ENCODE assay signal across 1 cellular context in the genomic region with DNA sequence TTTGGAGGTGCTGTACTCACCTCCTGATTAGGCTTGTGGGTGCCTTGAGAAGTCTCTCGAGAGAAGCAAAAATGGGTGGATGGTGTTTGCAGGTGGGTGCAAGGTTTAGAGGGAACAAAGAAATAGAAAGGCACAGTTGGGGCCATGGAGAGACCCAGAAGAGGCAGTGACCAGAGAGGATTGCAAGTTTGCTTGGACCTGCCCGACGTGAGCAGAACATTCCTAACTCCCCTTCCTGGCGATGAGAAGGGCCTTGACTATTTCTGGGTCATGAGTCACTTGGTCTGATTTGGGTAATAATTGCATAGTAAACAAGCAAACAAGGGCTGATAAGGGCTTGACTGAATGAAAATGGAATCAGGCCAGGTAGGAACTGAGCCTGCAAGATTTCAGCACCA.
TF ChIP-seq lines count a peak whose summit lies in the region.

No MANE protein-coding gene starts in this region.

TF ChIP-seq in IMR-90, 13 proteins besides CTCF, POLR2A, EP300 and RAD21:
- TF ChIP-seq RCOR1 (IDR thresholded peaks at IDR 0.05; ENCODE audit: insufficient replicate concordance, low read length) (no peak), CHD1 (IDR thresholded peaks at IDR 0.05; ENCODE audit: low read depth, low read length) (no peak), CEBPB (IDR thresholded peaks at IDR 0.05; ENCODE audit: low read depth, low read length) (peak; percentile 25; the same call in 1 of the 2 replicates), FOS (IDR thresholded peaks at IDR 0.05; ENCODE audit: low read depth, low read length) (peak; percentile 29; the same call in 1 of the 2 replicates)
- TF ChIP-seq, protein P1, sequence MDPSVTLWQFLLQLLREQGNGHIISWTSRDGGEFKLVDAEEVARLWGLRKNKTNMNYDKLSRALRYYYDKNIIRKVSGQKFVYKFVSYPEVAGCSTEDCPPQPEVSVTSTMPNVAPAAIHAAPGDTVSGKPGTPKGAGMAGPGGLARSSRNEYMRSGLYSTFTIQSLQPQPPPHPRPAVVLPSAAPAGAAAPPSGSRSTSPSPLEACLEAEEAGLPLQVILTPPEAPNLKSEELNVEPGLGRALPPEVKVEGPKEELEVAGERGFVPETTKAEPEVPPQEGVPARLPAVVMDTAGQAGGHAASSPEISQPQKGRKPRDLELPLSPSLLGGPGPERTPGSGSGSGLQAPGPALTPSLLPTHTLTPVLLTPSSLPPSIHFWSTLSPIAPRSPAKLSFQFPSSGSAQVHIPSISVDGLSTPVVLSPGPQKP (IDR thresholded peaks at IDR 0.05; ENCODE audit: borderline replicate concordance, low read depth, low read length): no peak
